Comparison of ENCODE assay signal across 11 cellular contexts in genomic region chr6:51350308-51350904, GRCh38.
DNase-seq lines count a peak whose midpoint lies in the region; ATAC-seq, FAIRE-seq and TF ChIP-seq lines count a peak whose summit lies in the region.
"Had no signal": no experiment of that assay in that cellular context is flagged by ENCODE, and none has a peak within 500 bp of the region (broad histone marks: within the 10 kb centered on the region; RNA-seq: fewer than 3 reads in every experiment).

No MANE protein-coding gene starts in this region.

- intact Hi-C loops in left lung (cut with DNase I): no loop called here
- intact Hi-C loops in left cardiac atrium (cut with DNase I): no loop called here

- no peaks in the 10 kb centered on the region for H3K27me3 ChIP-seq in left lung

- FAIRE-seq in D721Med (lab: Jason Lieb, UNC): no peak

- no peak overlapping the region for H3K27ac ChIP-seq in left lung

- TF ChIP-seq CTCF in D721Med (IDR thresholded peaks at IDR 0.05; ENCODE audit: insufficient read depth, missing control alignments) (peak; percentile 38), astrocyte of the cerebellum (IDR thresholded peaks at IDR 0.05; ENCODE audit: low read depth, low read length, missing control alignments) (no peak), left lung (IDR thresholded peaks at IDR 0.05) (peak in 1 of 2 donors; percentile 27)

- H3K36me3 ChIP-seq in left lung: no peaks in the 10 kb centered on the region

- peaks cover 0 to 12% of the 10 kb centered on the region in 2 donors for H3K9me3 ChIP-seq in left lung

- in situ Hi-C loops in astrocyte of the cerebellum (cut with HindIII; ENCODE audit: low sequenced_read_pairs): no loop called here

- no peak for DNase-seq in D721Med (ENCODE audit: insufficient read length, low spot score)
- DNase-seq in astrocyte of the cerebellum (ENCODE audit: low read depth): peak; percentile 3
- no peak for DNase-seq in left lung
- DNase-seq in left cardiac atrium: no peak
- no peak for DNase-seq in NCI-H1930 (lab: John Stamatoyannopoulos, UW)
- DNase-seq: activated CD8-positive, alpha-beta memory T cell treated with anti-CD3 and anti-CD28 coated beads for 24 hours; natural killer cell; NCI-H187 treated with DMSO at 0.1 percent for 48 hours had no signal

- ATAC-seq in HG03432 (IDR thresholded peaks at IDR 0.05; ENCODE audit: unreplicated experiment): peak; percentile 54
- ATAC-seq in left lung: peak; percentile 47
- no peak for ATAC-seq in HG02763 (IDR thresholded peaks at IDR 0.05; ENCODE audit: unreplicated experiment)
- no peak for ATAC-seq in left cardiac atrium
- ATAC-seq in HG02642 (IDR thresholded peaks at IDR 0.05; ENCODE audit: poor library complexity, unreplicated experiment): no peak
- ATAC-seq: natural killer cell had no signal

- H3K4me1 ChIP-seq in left lung: no peaks in the 10 kb centered on the region

- H3K4me3 ChIP-seq in astrocyte of the cerebellum (ENCODE audit: low read depth, low read length) (no peak overlapping the region), left lung (no peak overlapping the region)

Comparison
In these comparisons a context has a peak if more than half of its experiments do, and no peak if none do; other contexts are left out.
1. ATAC-seq: peak in HG03432 (single experiment) and left lung (single experiment); none in HG02763 (single experiment), left cardiac atrium (0 of 2) and HG02642 (single experiment).